ENCODE assay signal across 8 cellular contexts in the genomic region with DNA sequence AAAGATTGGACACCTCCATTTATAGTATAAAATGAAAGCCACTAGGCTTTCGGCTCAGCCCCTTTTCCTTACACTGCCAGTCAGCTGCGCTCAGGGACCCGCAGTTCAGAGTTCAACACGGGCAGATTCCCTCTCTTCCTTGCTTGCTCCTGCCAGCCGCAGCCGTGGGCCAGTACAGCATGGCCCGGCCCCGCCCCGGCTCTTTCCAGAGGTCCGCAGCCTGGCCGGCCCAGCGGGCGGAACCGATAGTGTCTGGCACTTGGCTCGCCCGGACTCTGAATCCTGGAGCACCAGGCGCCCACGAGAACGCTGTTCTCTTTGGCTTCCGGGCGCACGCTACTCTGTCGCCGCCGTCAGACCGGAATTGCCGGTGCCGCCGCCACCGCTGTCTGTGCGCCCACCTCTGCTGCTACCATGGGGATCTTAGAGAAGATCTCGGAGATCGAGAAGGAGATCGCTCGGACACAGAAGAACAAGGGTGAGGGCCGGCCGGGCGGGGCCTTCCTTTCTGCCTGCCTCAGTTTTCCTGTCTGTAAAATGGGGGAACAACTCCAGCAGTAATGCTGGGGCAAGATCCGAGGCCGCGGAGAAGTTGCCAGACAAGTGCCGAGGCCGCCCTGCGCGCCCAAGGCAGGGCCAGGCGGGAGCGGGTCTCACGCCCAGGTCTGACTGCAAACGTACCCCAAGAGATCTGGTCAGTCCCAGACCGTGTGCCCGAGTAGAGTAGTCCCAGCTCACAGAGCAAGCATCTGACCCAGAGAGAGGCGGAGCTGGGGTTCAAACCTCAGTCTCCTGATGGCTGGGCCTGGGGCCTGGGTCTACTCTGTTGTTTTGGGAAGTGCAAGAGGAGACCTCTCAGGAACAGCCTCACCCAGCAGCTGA. TPM values are rescaled to one million over a fixed set of nuclear protein-coding genes. Genes with fewer than 3 reads are reported as not detected.
DNase-seq lines count a peak whose midpoint lies in the region; ATAC-seq, FAIRE-seq and TF ChIP-seq lines count a peak whose summit lies in the region.

A gene with protein sequence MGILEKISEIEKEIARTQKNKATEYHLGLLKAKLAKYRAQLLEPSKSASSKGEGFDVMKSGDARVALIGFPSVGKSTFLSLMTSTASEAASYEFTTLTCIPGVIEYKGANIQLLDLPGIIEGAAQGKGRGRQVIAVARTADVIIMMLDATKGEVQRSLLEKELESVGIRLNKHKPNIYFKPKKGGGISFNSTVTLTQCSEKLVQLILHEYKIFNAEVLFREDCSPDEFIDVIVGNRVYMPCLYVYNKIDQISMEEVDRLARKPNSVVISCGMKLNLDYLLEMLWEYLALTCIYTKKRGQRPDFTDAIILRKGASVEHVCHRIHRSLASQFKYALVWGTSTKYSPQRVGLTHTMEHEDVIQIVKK (plus strand): TSS at position 339 of the 882 bp plus-strand sequence. CDS start 76 bp downstream, at position 415.

- peak within 1 kb of the TSS; percentile 88 for H3K4me2 ChIP-seq in astrocyte (ENCODE audit: low read length)

- FAIRE-seq in astrocyte (lab: Jason Lieb, UNC) = no peak

- no peaks in the 10 kb centered on the region for H3K27me3 Mint-ChIP-seq in astrocyte (ENCODE audit: low read depth, unreplicated experiment)

- peaks cover 8% of the 10 kb centered on the region for H3K4me1 ChIP-seq in astrocyte (ENCODE audit: insufficient read depth, low read length)
- peaks cover 7% of the 10 kb centered on the region for H3K4me1 ChIP-seq in rectal smooth muscle tissue (ENCODE audit: control insufficient read depth, insufficient read depth, low read length)
- peaks cover 19% of the 10 kb centered on the region for H3K4me1 ChIP-seq in vagina

- no peaks in the 10 kb centered on the region for H3K36me3 Mint-ChIP-seq in astrocyte (ENCODE audit: low read depth, unreplicated experiment)

- H3K27me3 ChIP-seq in astrocyte (ENCODE audit: insufficient read depth, low read length) (no peaks in the 10 kb centered on the region), rectal smooth muscle tissue (ENCODE audit: control insufficient read depth, insufficient read depth, low read length) (no peaks in the 10 kb centered on the region), vagina (no peaks in the 10 kb centered on the region)

- H3K4me3 ChIP-seq in astrocyte (ENCODE audit: insufficient read depth, low read depth, low read length) (peak within 1 kb of the TSS; percentile 91), rectal smooth muscle tissue (ENCODE audit: low read length) (peak within 1 kb of the TSS; percentile 90), vagina (peak within 1 kb of the TSS; percentile 65 to 85)

- TF ChIP-seq POLR2A in vagina (IDR thresholded peaks at IDR 0.05) = peak in 1 of 2 donors; percentile 20

- H3K79me2 ChIP-seq in astrocyte (ENCODE audit: insufficient read depth, low read length) = peaks cover 40% of the 10 kb centered on the region

- H3K9me3 ChIP-seq in astrocyte (ENCODE audit: insufficient read depth, low read depth, low read length) (no peaks in the 10 kb centered on the region), vagina (no peaks in the 10 kb centered on the region)

- peak within 1 kb of the TSS; percentile 98 for H3K4me3 Mint-ChIP-seq in astrocyte (ENCODE audit: unreplicated experiment)

- no peaks in the 10 kb centered on the region for H3K9me3 Mint-ChIP-seq in astrocyte (ENCODE audit: unreplicated experiment)

- H3K9ac ChIP-seq in astrocyte (ENCODE audit: low read length) = peak within 1 kb of the TSS; percentile 90
- H3K9ac ChIP-seq in rectal smooth muscle tissue (ENCODE audit: low read length) = peak within 1 kb of the TSS; percentile 39

- H3K27ac ChIP-seq in astrocyte (ENCODE audit: low read depth, low read length) (peak within 1 kb of the TSS; percentile 69), rectal smooth muscle tissue (ENCODE audit: low read depth, low read length) (peak within 1 kb of the TSS; percentile 65), vagina (peak within 1 kb of the TSS; percentile 82)

- peak; percentile 82 for ATAC-seq in HG02885 (IDR thresholded peaks at IDR 0.05; ENCODE audit: poor library complexity, unreplicated experiment)

- H4K20me1 ChIP-seq in astrocyte (ENCODE audit: insufficient read depth, low read length) = peaks cover 18% of the 10 kb centered on the region

- TF ChIP-seq CTCF in GM13977 (IDR thresholded peaks at IDR 0.05; ENCODE audit: extremely low read depth, insufficient read depth, missing control alignments) (no peak), astrocyte (IDR thresholded peaks at IDR 0.05; ENCODE audit: insufficient read depth, low read depth, low read length) (no peak), vagina (IDR thresholded peaks at IDR 0.05) (peak in 2 of 3 experiments; percentile 15 to 18)

- peaks cover 7% of the 10 kb centered on the region for H3K4me1 Mint-ChIP-seq in astrocyte (ENCODE audit: low read depth, unreplicated experiment)

- H3K36me3 ChIP-seq in astrocyte (ENCODE audit: insufficient read depth, low read length) (no peaks in the 10 kb centered on the region), rectal smooth muscle tissue (ENCODE audit: control insufficient read depth, insufficient read depth, low read length) (no peaks in the 10 kb centered on the region), vagina (no peaks in the 10 kb centered on the region)

- in situ Hi-C loops in GM13977 (cut with MboI; ENCODE audit: low pct_unique_long_range_greater_than_20kb, low sequenced_read_pairs, unreplicated experiment) = no loop called here

- H2AFZ ChIP-seq in astrocyte (ENCODE audit: low read depth, low read length) = peak within 1 kb of the TSS; percentile 85

- DNase-seq in GM13977 (ENCODE audit: low spot score) (peak; percentile 92), NCI-H1930 (lab: John Stamatoyannopoulos, UW) (peak; percentile 84 to 90), T-helper 22 cell (ENCODE audit: low read depth) (peak; percentile 69), astrocyte (ENCODE audit: low read depth) (peak; percentile 79), hepatic stellate cell (ENCODE audit: low spot score) (peak; percentile 93), vagina (ENCODE audit: extremely low spot score in 2 of 2) (no peak)

- intact Hi-C loops in vagina (cut with DNase I) = no loop called here

- peak within 1 kb of the TSS; percentile 91 for H3K27ac Mint-ChIP-seq in astrocyte (ENCODE audit: unreplicated experiment)

RNA-seq across cellular contexts. Expression of the gene that starts here (rescaled TPM):
- total RNA-seq in astrocyte (32.2 and 35.0 TPM in 2 replicates), vagina (40.8 TPM)

Comparison
In these comparisons a context has a peak if more than half of its experiments do, and no peak if none do; other contexts are left out.
1. DNase-seq: peak in GM13977 (single experiment), NCI-H1930 (2 of 2), T-helper 22 cell (single experiment), astrocyte (single experiment) and hepatic stellate cell (single experiment); none in vagina (0 of 2).
2. CTCF ChIP-seq: peak in vagina (2 of 3); none in GM13977 (single experiment) and astrocyte (single experiment).
3. Peak in every context shown above with its lines, with median percentiles within 50 percentile points of each other: H3K27ac ChIP-seq and H3K4me3 ChIP-seq.